In genomic region chr15:43230640-43231115, GRCh38 we compare ENCODE assay signal across 21 cellular contexts. TPM values are rescaled to one million over a fixed set of nuclear protein-coding genes. Genes with fewer than 3 reads are reported as not detected.
A peak's percentile ranks its signal among the peaks of the same experiment; 100 is the strongest.
DNase-seq lines count a peak whose midpoint lies in the region; ATAC-seq and TF ChIP-seq lines count a peak whose summit lies in the region.
"Had no signal": no experiment of that assay in that cellular context is flagged by ENCODE, and none has a peak within 500 bp of the region (broad histone marks: within the 10 kb centered on the region; RNA-seq: fewer than 3 reads in every experiment).

No MANE protein-coding gene starts in this region.

- H3K9me3 ChIP-seq in gastrocnemius medialis: no peaks in the 10 kb centered on the region

- TF ChIP-seq POLR2A in gastrocnemius medialis (IDR thresholded peaks at IDR 0.05): no peak

- TF ChIP-seq CTCF in fibroblast of mammary gland (conservative IDR thresholded peaks at IDR 0.05; ENCODE audit: control insufficient read depth, insufficient read depth, low read depth, low read length) (no peak), gastrocnemius medialis (IDR thresholded peaks at IDR 0.05 in 4 of 5, conservative IDR thresholded peaks at IDR 0.05 in 1 of 5) (no peak), omental fat pad (IDR thresholded peaks at IDR 0.05) (no peak)

- intact Hi-C loops in gastrocnemius medialis (cut with DNase I; ENCODE audit: low total_unique reads): no loop called here

- H3K27me3 ChIP-seq in gastrocnemius medialis: no peaks in the 10 kb centered on the region

- DNase-seq in CMK (ENCODE audit: low read depth): peak; percentile 56
- DNase-seq in RPMI7951 (ENCODE audit: low read depth): peak; percentile 38
- DNase-seq in fibroblast of mammary gland (ENCODE audit: low read depth): peak; percentile 30
- DNase-seq in gastrocnemius medialis: peak; percentile 19 to 52
- no peak for DNase-seq in omental fat pad (ENCODE audit: low spot score)
- DNase-seq in activated T-cell treated with anti-CD3 and anti-CD28 coated beads, Interleukin-2, amount 50 U/mL, for 48 hours: no peak
- DNase-seq: activated CD4-positive, alpha-beta memory T cell treated with anti-CD3 and anti-CD28 coated beads, Interleukin-2, amount 10 ng/mL, durations not matched to agents 7 days and 5 days; AML-193; Karpas-422; left cardiac atrium; NCI-H1436; NCI-H2227 treated with DMSO at 0.1 percent for 48 hours; stimulated activated naive CD4-positive, alpha-beta T cell had no signal

- H3K27ac ChIP-seq in gastrocnemius medialis: peak overlapping the region in 2 of 4 donors; percentile 58 to 59
- H3K27ac ChIP-seq: epithelial cell of prostate, SK-N-MC, VCaP had no signal

- H3K4me3 ChIP-seq in fibroblast of mammary gland (ENCODE audit: control insufficient read depth, low read depth, low read length): no peak overlapping the region
- no peak overlapping the region for H3K4me3 ChIP-seq in gastrocnemius medialis
- H3K4me3 ChIP-seq: SK-N-MC, smooth muscle cell had no signal

- no peaks in the 10 kb centered on the region for H3K36me3 ChIP-seq in gastrocnemius medialis

- ATAC-seq in gastrocnemius medialis: peak; percentile 75 to 81
- ATAC-seq in omental fat pad (ENCODE audit: low FRiP score): no peak
- no peak for ATAC-seq in GM21737 (IDR thresholded peaks at IDR 0.05; ENCODE audit: unreplicated experiment)
- no peak for ATAC-seq in GM19328 (IDR thresholded peaks at IDR 0.05; ENCODE audit: unreplicated experiment)

- peaks cover 0 to 19% of the 10 kb centered on the region in 2 donors for H3K4me1 ChIP-seq in gastrocnemius medialis

- in situ Hi-C loops in gastrocnemius medialis (cut with MboI; ENCODE audit: low sequenced_read_pairs in 4 of 4): no loop called here

RNA-seq across cellular contexts. Expression of gene EPB42, which starts 9.9 kb away (rescaled TPM):
- not detected in 2 replicates for total RNA-seq in RPMI7951 (2014; rRNA removed; shearing (Covaris generic))
- total RNA-seq in gastrocnemius medialis (not detected), omental fat pad (1 to 10 TPM in 3 of 4 donors, not detected in 1; 1.4 to 4.0 (median 3.0) TPM)
- total RNA-seq: activated CD4-positive, alpha-beta memory T cell treated with anti-CD3 and anti-CD28 coated beads, Interleukin-2, amount 10 ng/mL, durations not matched to agents 7 days and 5 days; activated T-helper 1 cell treated with anti-CD3 and anti-CD28 coated beads, Interleukin-12 subunit alpha, Interleukin-12 subunit beta, Interleukin-2, Interleukin-4 antibody, amounts not matched to agents 30 ng/mL and 10 ng/mL and 1 ng/mL, durations not matched to agents 14 hours and 24 hours and 36 hours; osteoblast; smooth muscle cell had no signal

RNA-seq across cellular contexts. Expression of gene TGM5, which starts 36.0 kb away (rescaled TPM):
- not detected in 2 replicates for total RNA-seq in RPMI7951 (2014; rRNA removed; shearing (Covaris generic))
- total RNA-seq in gastrocnemius medialis: 1 to 10 TPM in 1 of 4 donors, not detected in 3; 1.4 TPM
- 1 to 10 TPM in 1 of 4 donors, under 1 TPM in 2, not detected in 1; 0.28 to 5.0 (median 0.94) TPM for total RNA-seq in omental fat pad
- total RNA-seq: activated T-helper 1 cell treated with anti-CD3 and anti-CD28 coated beads, Interleukin-12 subunit alpha, Interleukin-12 subunit beta, Interleukin-2, Interleukin-4 antibody, amounts not matched to agents 30 ng/mL and 10 ng/mL and 1 ng/mL, durations not matched to agents 14 hours and 24 hours and 36 hours; left cardiac atrium; osteoblast had no signal

RNA-seq across cellular contexts. Expression of gene CCNDBP1, which starts 45.5 kb away (rescaled TPM):
- total RNA-seq in RPMI7951 (2014; rRNA removed; shearing (Covaris generic)): 89.4 and 90.1 TPM in 2 replicates
- 100 to 1,000 TPM in 1 of 4 donors, 10 to 100 TPM in 3; 32.4 to 108 (median 92.6) TPM for total RNA-seq in gastrocnemius medialis
- 100 to 1,000 TPM in 1 of 4 donors, 10 to 100 TPM in 3; 70.0 to 126 (median 78.3) TPM for total RNA-seq in omental fat pad

Comparison
In these comparisons a context has a peak if more than half of its experiments do, and no peak if none do; other contexts are left out.
1. DNase-seq: peak in CMK (single experiment), RPMI7951 (single experiment), fibroblast of mammary gland (single experiment) and gastrocnemius medialis (2 of 2); none in omental fat pad (single experiment) and activated T-cell treated with anti-CD3 and anti-CD28 coated beads, Interleukin-2, amount 50 U/mL, for 48 hours (0 of 2).
2. ATAC-seq: peak in gastrocnemius medialis (2 of 2); none in omental fat pad (single experiment), GM21737 (single experiment) and GM19328 (single experiment).